In the genomic region with DNA sequence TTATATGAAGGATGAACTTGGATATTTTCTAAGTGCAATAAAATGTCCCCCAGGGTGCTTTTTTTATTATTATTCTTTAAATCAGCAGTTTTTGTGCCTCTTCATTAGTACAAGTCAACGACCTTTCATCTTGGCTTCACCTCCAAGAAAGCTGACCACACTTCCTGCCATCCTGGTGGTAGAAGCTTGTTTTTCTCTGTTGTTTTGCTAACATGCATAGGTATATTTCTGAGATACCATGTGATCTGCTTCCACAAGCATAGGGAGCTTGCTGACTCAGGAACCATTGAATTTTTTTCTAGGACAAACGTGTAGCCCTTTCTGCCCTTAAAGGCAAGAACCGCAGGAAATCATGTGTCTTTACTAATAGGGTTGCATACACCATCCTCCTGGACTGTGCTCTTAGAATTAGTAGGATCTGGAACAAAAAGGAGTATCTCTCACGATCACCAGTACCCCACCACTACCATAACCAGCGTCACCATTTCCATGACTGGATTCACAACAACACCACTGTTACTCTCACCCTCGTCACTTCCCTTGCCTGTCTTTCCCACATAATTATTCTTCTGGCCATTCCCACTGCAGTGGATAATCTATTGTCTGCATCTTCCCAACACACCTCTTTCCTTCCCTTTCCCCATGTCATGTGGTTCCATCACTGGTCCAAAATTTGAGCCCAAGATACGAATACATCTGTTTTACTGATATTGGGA, we compare ENCODE assay signal across 26 cellular contexts.
"Had no signal": no experiment of that assay in that cellular context is flagged by ENCODE, and none has a peak within 500 bp of the region (broad histone marks: within the 10 kb centered on the region; RNA-seq: fewer than 3 reads in every experiment).

No MANE protein-coding gene starts in this region.

- H3K9me3 ChIP-seq: gastroesophageal sphincter, mucosa of descending colon, prostate gland, right atrium auricular region, sigmoid colon, testis had no signal

- H3K27me3 ChIP-seq: foreskin keratinocyte, gastroesophageal sphincter, heart left ventricle, hepatocyte, neural progenitor cell, right atrium auricular region, sigmoid colon, testis, tibial artery had no signal

- H3K4me2 ChIP-seq: hepatocyte, neural progenitor cell had no signal

- FAIRE-seq: endometrium, kidney had no signal

- H3K9me3 Mint-ChIP-seq: memory B cell; mesothelial cell of epicardium; natural killer cell treated with Interleukin-12 subunit alpha and Interleukin-12 subunit beta and Interleukin-15 and Interleukin-18, amount 100 ng/mL, for 72 hours; neural progenitor cell; stimulated activated memory B cell treated with anti-CD40 and anti-IgM and Interleukin-4, amounts not matched to agents 10 μg/mL and 1 μg/mL and 100 μg/mL, for 72 hours; type B pancreatic cell had no signal

- H3K4me3 Mint-ChIP-seq: effector memory CD8-positive, alpha-beta T cell; memory B cell; mesothelial cell of epicardium; naive B cell; natural killer cell treated with Interleukin-12 subunit alpha and Interleukin-12 subunit beta and Interleukin-15 and Interleukin-18, amount 100 ng/mL, for 72 hours; neural progenitor cell; stimulated activated memory B cell treated with anti-CD40 and anti-IgM and Interleukin-4, amounts not matched to agents 10 μg/mL and 1 μg/mL and 100 μg/mL, for 72 hours; type B pancreatic cell had no signal

- H3K27ac Mint-ChIP-seq: effector memory CD8-positive, alpha-beta T cell; memory B cell; mesothelial cell of epicardium; natural killer cell treated with Interleukin-12 subunit alpha and Interleukin-12 subunit beta and Interleukin-15 and Interleukin-18, amount 100 ng/mL, for 72 hours; neural progenitor cell; stimulated activated memory B cell treated with anti-CD40 and anti-IgM and Interleukin-4, amounts not matched to agents 10 μg/mL and 1 μg/mL and 100 μg/mL, for 72 hours; type B pancreatic cell had no signal

- H2AFZ ChIP-seq: hepatocyte, neural progenitor cell had no signal

- H3K36me3 Mint-ChIP-seq: memory B cell; mesothelial cell of epicardium; naive B cell; natural killer cell treated with Interleukin-12 subunit alpha and Interleukin-12 subunit beta and Interleukin-15 and Interleukin-18, amount 100 ng/mL, for 72 hours; neural progenitor cell; stimulated activated memory B cell treated with anti-CD40 and anti-IgM and Interleukin-4, amounts not matched to agents 10 μg/mL and 1 μg/mL and 100 μg/mL, for 72 hours; type B pancreatic cell had no signal

- H3K4me1 ChIP-seq: foreskin keratinocyte, gastroesophageal sphincter, neural progenitor cell, prostate gland, sigmoid colon, tibial artery had no signal

- H3K9ac ChIP-seq: neural progenitor cell had no signal

- H3K36me3 ChIP-seq: gastroesophageal sphincter, heart left ventricle, neural progenitor cell, prostate gland, right atrium auricular region, sigmoid colon, tibial artery had no signal

- H3K4me3 ChIP-seq: coronary artery, gastroesophageal sphincter, heart left ventricle, hepatocyte, lung, mucosa of descending colon, neural progenitor cell, prostate gland, right atrium auricular region, sigmoid colon, testis, tibial artery had no signal

- H3K27ac ChIP-seq: coronary artery, foreskin keratinocyte, gastroesophageal sphincter, heart left ventricle, hepatocyte, neural progenitor cell, prostate gland, right atrium auricular region, sigmoid colon, testis, tibial artery had no signal

- H3K79me2 ChIP-seq: hepatocyte had no signal

- DNase-seq: dermis blood vessel endothelial cell; effector memory CD8-positive, alpha-beta T cell; foreskin keratinocyte; heart left ventricle; kidney; mucosa of descending colon; naive B cell; sigmoid colon; stimulated activated CD4-positive, alpha-beta T cell treated with anti-CD3 and anti-CD28 coated beads, Interleukin-4, amount 100 ng/mL, for 4 hours; stimulated activated naive CD8-positive, alpha-beta T cell treated with anti-CD3 and anti-CD28 coated beads, Interleukin-15, Interleukin-2, amounts not matched to agents 100 U/mL and 50 U/mL, for 24 hours; substantia nigra; tibial artery had no signal

- H3K27me3 Mint-ChIP-seq: stimulated activated memory B cell treated with anti-CD40 and anti-IgM and Interleukin-4, amounts not matched to agents 10 μg/mL and 1 μg/mL and 100 μg/mL, for 72 hours had no signal

- H3K4me1 Mint-ChIP-seq: memory B cell; mesothelial cell of epicardium; naive B cell; neural progenitor cell; stimulated activated memory B cell treated with anti-CD40 and anti-IgM and Interleukin-4, amounts not matched to agents 10 μg/mL and 1 μg/mL and 100 μg/mL, for 72 hours had no signal
